Comparison of ENCODE assay signal across 8 cellular contexts in the genomic region with DNA sequence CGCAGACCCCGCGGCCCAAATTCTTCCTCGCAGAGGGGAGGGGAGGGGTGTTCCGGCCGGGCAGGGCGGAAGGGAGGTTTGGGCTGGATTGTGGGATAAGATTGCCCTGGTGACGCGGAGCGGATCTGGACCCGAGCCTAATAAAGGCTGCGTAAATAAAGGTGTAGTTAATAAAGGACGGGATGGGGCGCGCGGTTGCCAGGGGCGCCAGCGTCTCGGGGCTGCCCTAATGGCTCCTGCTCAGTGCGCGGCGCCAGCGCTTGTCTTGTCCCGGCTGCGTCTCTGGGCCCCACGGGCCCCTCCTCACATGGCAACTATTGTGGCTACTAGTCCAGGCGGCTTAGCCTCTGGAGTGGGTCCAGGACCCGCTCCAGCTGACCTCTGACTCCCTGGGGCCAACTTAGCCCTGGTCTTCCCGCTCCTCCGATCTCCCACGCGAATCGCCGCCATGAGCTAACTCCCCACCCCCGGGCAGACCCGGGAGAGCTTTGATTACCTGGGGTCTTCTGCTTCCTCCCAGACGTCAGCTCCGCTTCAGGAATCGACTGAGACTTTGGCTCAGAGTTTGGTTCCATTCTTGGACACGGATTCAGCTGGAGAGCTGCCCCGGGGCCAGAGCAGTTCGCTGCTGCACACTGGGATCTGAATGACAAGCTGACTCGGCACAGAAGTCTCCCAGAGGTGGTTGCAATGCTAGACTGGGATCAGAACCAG. TPM values are rescaled to one million over a fixed set of nuclear protein-coding genes. Genes with fewer than 3 reads are reported as not detected.
DNase-seq lines count a peak whose midpoint lies in the region; ATAC-seq and TF ChIP-seq lines count a peak whose summit lies in the region.

No MANE protein-coding gene starts in this region.

- no peaks in the 10 kb centered on the region for H3K27me3 Mint-ChIP-seq in endodermal cell (ENCODE audit: insufficient read depth)

- H3K9me3 ChIP-seq in gastroesophageal sphincter (peaks cover 0 to 3% (median 0%) of the 10 kb centered on the region in 3 donors), gastrocnemius medialis (no peaks in the 10 kb centered on the region), endodermal cell (ENCODE audit: control insufficient read depth, low read length) (peaks cover 13% of the 10 kb centered on the region)

- DNase-seq in RKO (ENCODE audit: low spot score) (peak; percentile 29), gastrocnemius medialis (peak in 1 of 2 donors; percentile 23), endodermal cell (no peak), SKM-1 (lab: John Stamatoyannopoulos, UW; ENCODE audit: unreplicated experiment) (no peak)
- DNase-seq in activated effector memory CD4-positive, alpha-beta T cell treated with Interleukin-2 at 50 U/mL for 16 hours: no peak

- no peak for TF ChIP-seq POLR2A in gastroesophageal sphincter (IDR thresholded peaks at IDR 0.05)
- TF ChIP-seq POLR2A in gastrocnemius medialis (IDR thresholded peaks at IDR 0.05): no peak

- no peak overlapping the region for H3K27ac Mint-ChIP-seq in endodermal cell

- peak overlapping the region in 3 of 4 donors; percentile 61 to 70 (median 63) for H3K27ac ChIP-seq in gastroesophageal sphincter
- peak overlapping the region; percentile 73 to 83 (median 77) for H3K27ac ChIP-seq in gastrocnemius medialis
- no peak overlapping the region for H3K27ac ChIP-seq in endodermal cell (ENCODE audit: low read depth, low read length)

- intact Hi-C loops in gastrocnemius medialis (cut with DNase I; ENCODE audit: low total_unique reads): no loop called here

- in situ Hi-C loops in gastrocnemius medialis (cut with MboI; ENCODE audit: low sequenced_read_pairs in 4 of 4): no loop called here

- H3K4me1 ChIP-seq in gastroesophageal sphincter: peaks cover 0 to 11% (median 0%) of the 10 kb centered on the region in 3 donors
- H3K4me1 ChIP-seq in gastrocnemius medialis: peaks cover 5 to 16% of the 10 kb centered on the region in 2 donors
- no peaks in the 10 kb centered on the region for H3K4me1 ChIP-seq in endodermal cell (ENCODE audit: control insufficient read depth, insufficient read depth, low read length)

- H3K36me3 ChIP-seq in gastroesophageal sphincter (no peaks in the 10 kb centered on the region), gastrocnemius medialis (no peaks in the 10 kb centered on the region), endodermal cell (ENCODE audit: control insufficient read depth, insufficient read depth, low read length) (no peaks in the 10 kb centered on the region)

- H3K27me3 ChIP-seq in gastroesophageal sphincter: no peaks in the 10 kb centered on the region
- H3K27me3 ChIP-seq in gastrocnemius medialis: no peaks in the 10 kb centered on the region
- no peaks in the 10 kb centered on the region for H3K27me3 ChIP-seq in endodermal cell (ENCODE audit: control insufficient read depth, insufficient read depth, low read length, poor library complexity, severe bottlenecking)

- ATAC-seq in GM18511 (IDR thresholded peaks at IDR 0.05; ENCODE audit: unreplicated experiment): peak; percentile 45
- peak; percentile 50 for ATAC-seq in gastroesophageal sphincter
- ATAC-seq in gastrocnemius medialis: peak; percentile 57 to 69
- no peak for ATAC-seq in GM21447 (IDR thresholded peaks at IDR 0.05; ENCODE audit: unreplicated experiment)

- WGBS in gastroesophageal sphincter (ENCODE audit: low coverage in 1 of 2), 2 donors: 15% methylated on average over 4 of the region's 43 CpGs; no CpG with 5 or more reads in 1 of the 2 donors
- 95 to 98% methylated on average over 17 to 42 of the region's 43 CpGs for WGBS in endodermal cell (ENCODE audit: insufficient coverage in 1 of 2, insufficient read length in 1 of 2), 2 experiments

- H3K9me3 Mint-ChIP-seq in endodermal cell: peaks cover 10% of the 10 kb centered on the region

- H3K4me3 ChIP-seq in gastroesophageal sphincter: peak overlapping the region; percentile 44 to 64
- H3K4me3 ChIP-seq in gastrocnemius medialis: peak overlapping the region; percentile 65 to 78 (median 71)
- no peak overlapping the region for H3K4me3 ChIP-seq in endodermal cell (ENCODE audit: low read length)

- no peak overlapping the region for H3K9ac ChIP-seq in endodermal cell (ENCODE audit: extremely low read depth, low read length, poor library complexity, severe bottlenecking)

- no peak for TF ChIP-seq EP300 in gastroesophageal sphincter (IDR thresholded peaks at IDR 0.05)

- peaks cover 3% of the 10 kb centered on the region for H3K4me1 Mint-ChIP-seq in endodermal cell

- peaks cover 7% of the 10 kb centered on the region for H3K36me3 Mint-ChIP-seq in endodermal cell (ENCODE audit: low read depth)

- TF ChIP-seq CTCF in gastroesophageal sphincter (IDR thresholded peaks at IDR 0.05) (no peak), gastrocnemius medialis (IDR thresholded peaks at IDR 0.05 in 4 of 5, conservative IDR thresholded peaks at IDR 0.05 in 1 of 5) (no peak), endodermal cell (conservative IDR thresholded peaks at IDR 0.05) (no peak)

- no peak overlapping the region for H3K4me3 Mint-ChIP-seq in endodermal cell

RNA-seq across cellular contexts. Expression of a gene that starts 36.5 kb away (rescaled TPM):
- under 1 TPM in 1 of 4 donors, not detected in 3; 0.23 TPM for total RNA-seq in gastroesophageal sphincter
- total RNA-seq in gastrocnemius medialis: not detected
- total RNA-seq in endodermal cell: 1 to 10 TPM in 1 of 2 donors, under 1 TPM in 1; 0.46 to 1.1 TPM
- polyA plus RNA-seq in endodermal cell (2013, experiment 1 of 2): not detected
- not detected for polyA plus RNA-seq in endodermal cell (2013, experiment 2 of 2)

RNA-seq across cellular contexts. Expression of a gene that starts 39.8 kb away (rescaled TPM):
- 10 to 100 TPM in 1 of 4 donors, 1 to 10 TPM in 3; 3.0 to 12.0 (median 5.8) TPM for total RNA-seq in gastroesophageal sphincter
- 1 to 10 TPM in 3 of 4 donors, under 1 TPM in 1; 0.85 to 2.9 (median 1.9) TPM for total RNA-seq in gastrocnemius medialis
- 10 to 100 TPM; 47.7 to 48.4 TPM for total RNA-seq in endodermal cell
- polyA plus RNA-seq in endodermal cell (2013, experiment 1 of 2): 19.4 TPM
- 15.0 TPM for polyA plus RNA-seq in endodermal cell (2013, experiment 2 of 2)
